Comparison of ENCODE assay signal across 9 cellular contexts in the genomic region with DNA sequence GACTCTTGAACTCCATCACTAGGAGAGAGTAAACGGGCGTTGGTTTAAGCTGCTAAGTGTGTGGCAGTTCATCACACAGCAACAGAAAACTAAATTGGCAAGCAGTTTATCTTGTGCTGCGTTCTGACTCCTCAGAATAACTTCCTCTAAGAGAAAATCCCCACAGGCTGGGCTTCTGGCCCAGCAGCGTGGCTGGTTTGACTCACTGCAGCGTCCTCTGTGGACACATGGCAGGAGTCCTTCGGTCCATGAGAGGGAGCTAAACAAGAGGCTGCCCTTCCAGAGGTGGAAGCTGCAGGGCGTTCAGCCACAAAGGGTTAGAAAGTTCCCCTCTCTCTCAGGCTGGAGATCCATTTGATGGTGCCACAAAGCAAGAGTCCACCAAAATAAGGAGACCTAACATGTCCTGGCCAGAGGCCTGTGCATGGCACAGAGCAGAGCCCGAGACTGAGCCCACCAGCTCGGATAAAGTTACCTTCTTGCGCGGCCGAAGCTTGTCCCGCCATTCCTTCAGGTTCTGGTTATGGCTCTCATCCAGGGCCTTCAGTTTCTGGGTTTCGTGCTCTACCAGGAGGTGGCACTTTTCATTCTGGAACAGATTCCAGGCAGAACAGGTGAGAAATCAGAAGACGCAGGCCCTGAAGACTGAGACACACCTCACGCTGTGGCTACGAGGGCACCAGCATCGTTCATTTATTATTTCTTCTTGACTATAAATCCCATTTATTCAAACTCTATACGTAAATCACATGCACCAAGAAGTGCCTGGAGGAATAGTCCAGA. TPM values are rescaled to one million over a fixed set of nuclear protein-coding genes. Genes with fewer than 3 reads are reported as not detected.
DNase-seq lines count a peak whose midpoint lies in the region; ATAC-seq and TF ChIP-seq lines count a peak whose summit lies in the region.
"Had no signal": no experiment of that assay in that cellular context is flagged by ENCODE, and none has a peak within 500 bp of the region (broad histone marks: within the 10 kb centered on the region; RNA-seq: fewer than 3 reads in every experiment).

No MANE protein-coding gene starts in this region.

- no peaks in the 10 kb centered on the region for H3K27me3 Mint-ChIP-seq in T-helper 17 cell
- H3K27me3 Mint-ChIP-seq in osteocyte (ENCODE audit: unreplicated experiment): no peaks in the 10 kb centered on the region

- H3K27ac ChIP-seq in gastroesophageal sphincter (peak overlapping the region in 3 of 4 donors; percentile 25 to 39 (median 27)), ovary (no peak overlapping the region)

- H3K27ac Mint-ChIP-seq in T-helper 17 cell (peak overlapping the region; percentile 19), osteocyte (ENCODE audit: unreplicated experiment) (no peak overlapping the region)

- no peaks in the 10 kb centered on the region for H3K9me3 ChIP-seq in T-helper 17 cell (ENCODE audit: control insufficient read depth, low read length, poor library complexity, severe bottlenecking)
- no peaks in the 10 kb centered on the region for H3K9me3 ChIP-seq in gastroesophageal sphincter
- H3K9me3 ChIP-seq in ovary: no peaks in the 10 kb centered on the region

- DNase-seq in AG20443 (ENCODE audit: low spot score) (peak; percentile 88), T-helper 17 cell (no peak), ovary (peak in 4 of 5 donors; percentile 13 to 65 (median 32)), NCI-H524 treated with DMSO at 0.1 percent for 48 hours (lab: John Stamatoyannopoulos, UW) (no peak), KG1 (lab: John Stamatoyannopoulos, UW) (no peak), osteocyte (ENCODE audit: extremely low spot score, unreplicated experiment) (no peak)
- DNase-seq: NCI-H1092 treated with DMSO at 0.1 percent for 48 hours had no signal

- WGBS in gastroesophageal sphincter (ENCODE audit: low coverage in 1 of 2), 2 donors: 37% methylated on average over 6 of the region's 19 CpGs; no CpG with 5 or more reads in 1 of the 2 donors
- WGBS in ovary, 3 donors: 62 to 70% (median 65%) methylated on average over 19 of the region's 19 CpGs

- H3K4me3 Mint-ChIP-seq in T-helper 17 cell (no peak overlapping the region), osteocyte (ENCODE audit: unreplicated experiment) (no peak overlapping the region)

- TF ChIP-seq CTCF in gastroesophageal sphincter (IDR thresholded peaks at IDR 0.05) (peak in 1 of 4 experiments; percentile 35), ovary (IDR thresholded peaks at IDR 0.05) (no peak), osteocyte (IDR thresholded peaks at IDR 0.05) (no peak)

- ATAC-seq in T-helper 17 cell (no peak), gastroesophageal sphincter (peak; percentile 70), GM18511 (IDR thresholded peaks at IDR 0.05; ENCODE audit: unreplicated experiment) (no peak)

- no peak overlapping the region for H3K4me3 ChIP-seq in gastroesophageal sphincter
- no peak overlapping the region for H3K4me3 ChIP-seq in ovary

- peaks cover 0 to 13% (median 0%) of the 10 kb centered on the region in 3 donors for H3K4me1 ChIP-seq in gastroesophageal sphincter
- H3K4me1 ChIP-seq in ovary (ENCODE audit: insufficient read depth): no peaks in the 10 kb centered on the region

- H3K27me3 ChIP-seq in gastroesophageal sphincter (no peaks in the 10 kb centered on the region), ovary (no peaks in the 10 kb centered on the region)

- no peak for TF ChIP-seq EP300 in gastroesophageal sphincter (IDR thresholded peaks at IDR 0.05)
- TF ChIP-seq EP300 in ovary (IDR thresholded peaks at IDR 0.05): no peak

- H3K9me3 Mint-ChIP-seq in osteocyte (ENCODE audit: unreplicated experiment): no peaks in the 10 kb centered on the region

- peaks cover 18% of the 10 kb centered on the region for H3K4me1 Mint-ChIP-seq in T-helper 17 cell
- peaks cover 8% of the 10 kb centered on the region for H3K4me1 Mint-ChIP-seq in osteocyte (ENCODE audit: unreplicated experiment)

- H3K36me3 Mint-ChIP-seq in T-helper 17 cell (ENCODE audit: low read depth): peaks cover 16% of the 10 kb centered on the region
- H3K36me3 Mint-ChIP-seq in osteocyte (ENCODE audit: unreplicated experiment): peaks cover 46% of the 10 kb centered on the region

- no peak for TF ChIP-seq POLR2A in gastroesophageal sphincter (IDR thresholded peaks at IDR 0.05)
- no peak for TF ChIP-seq POLR2A in ovary (IDR thresholded peaks at IDR 0.05)

- H3K36me3 ChIP-seq in gastroesophageal sphincter: peaks cover 0 to 88% of the 10 kb centered on the region in 2 donors
- no peaks in the 10 kb centered on the region for H3K36me3 ChIP-seq in ovary

- intact Hi-C loops in ovary (cut with DNase I): no loop called here

RNA-seq across cellular contexts. Expression of gene FBXW11, which starts 46.2 kb away (rescaled TPM):
- total RNA-seq in T-helper 17 cell: 10 to 100 TPM; 28.3 to 30.1 TPM
- total RNA-seq in gastroesophageal sphincter: 10 to 100 TPM; 64.3 to 88.3 (median 76.3) TPM
- 10 to 100 TPM; 49.8 to 73.4 (median 53.0) TPM for total RNA-seq in ovary
- polyA plus RNA-seq in ovary: 10 to 100 TPM; 20.5 to 70.0 TPM
- 60.1 and 61.4 TPM in 2 replicates for total RNA-seq in osteocyte

Comparison
In these comparisons a context has a peak if more than half of its experiments do, and no peak if none do; other contexts are left out.
1. DNase-seq: peak in AG20443 (single experiment) and ovary (4 of 5); none in T-helper 17 cell (0 of 3), NCI-H524 treated with DMSO at 0.1 percent for 48 hours (single experiment), KG1 (single experiment) and osteocyte (single experiment).
2. H3K27ac ChIP-seq: peak in gastroesophageal sphincter (3 of 4); none in ovary (0 of 2).